In genomic region chrX:151633157-151633556, GRCh38 we compare ENCODE assay signal across 27 cellular contexts.
"Had no signal": no experiment of that assay in that cellular context is flagged by ENCODE, and none has a peak within 500 bp of the region (broad histone marks: within the 10 kb centered on the region; RNA-seq: fewer than 3 reads in every experiment).

No MANE protein-coding gene starts in this region.

- DNase-seq: activated CD4-positive, alpha-beta memory T cell treated with anti-CD3 and anti-CD28 coated beads, Interleukin-2, amount 10 ng/mL, durations not matched to agents 7 days and 5 days; activated CD4-positive, alpha-beta T cell treated with anti-CD3 and anti-CD28 coated beads for 36 hours; activated CD4-positive, alpha-beta T cell treated with anti-CD3 and anti-CD28 coated beads, Interleukin-2, amount 50 U/mL, for 1 hour; activated gamma-delta T cell; activated naive CD4-positive, alpha-beta T cell treated with anti-CD3 and anti-CD28 coated beads for 36 hours; activated T-cell treated with anti-CD3 and anti-CD28 coated beads for 4 hours; activated T-cell treated with anti-CD3 and anti-CD28 coated beads, Interleukin-2, amount 50 U/mL, for 48 hours; amygdala; brain microvascular endothelial cell; KG1; NCI-H1092; NCI-H1417; NCI-H1694; NCI-H2029; NCI-H2107; NCI-H2171 treated with DMSO at 0.1 percent for 48 hours; NCI-H226; NCI-H510A; NCI-H526 treated with DMSO at 0.1 percent for 48 hours; PC-3; SHP77 had no signal

- H3K9me3 Mint-ChIP-seq: activated CD4-positive, alpha-beta memory T cell treated with anti-CD3 and anti-CD28 coated beads, Interleukin-2, amount 10 ng/mL, durations not matched to agents 7 days and 5 days; activated naive CD4-positive, alpha-beta T cell treated with anti-CD3 and anti-CD28 coated beads for 36 hours; activated T-helper 17 cell treated with anti-CD3 and anti-CD28 coated beads, Interleukin-2, amount 50 U/mL, for 72 hours; T-helper 1 cell treated with Interleukin-12 subunit alpha and Interleukin-12 subunit beta and Interleukin-4 antibody, amounts not matched to agents 30 μg/mL and 1 μg/mL, for 36 hours had no signal

- H3K27ac ChIP-seq: brain microvascular endothelial cell, cardiac muscle cell, VCaP had no signal

- H3K4me3 Mint-ChIP-seq: activated CD4-positive, alpha-beta memory T cell treated with anti-CD3 and anti-CD28 coated beads, Interleukin-2, amount 10 ng/mL, durations not matched to agents 7 days and 5 days; activated CD4-positive, alpha-beta T cell treated with anti-CD3 and anti-CD28 coated beads for 36 hours; activated naive CD4-positive, alpha-beta T cell treated with anti-CD3 and anti-CD28 coated beads for 36 hours; activated naive CD8-positive, alpha-beta T cell; activated T-helper 17 cell treated with anti-CD3 and anti-CD28 coated beads, Interleukin-2, amount 50 U/mL, for 72 hours; T-helper 1 cell treated with Interleukin-12 subunit alpha and Interleukin-12 subunit beta and Interleukin-4 antibody, amounts not matched to agents 30 μg/mL and 1 μg/mL, for 36 hours had no signal

- H3K4me3 ChIP-seq: cardiac muscle cell had no signal

- ATAC-seq: activated CD4-positive, alpha-beta T cell treated with anti-CD3 and anti-CD28 coated beads for 36 hours; activated T-helper 17 cell treated with anti-CD3 and anti-CD28 coated beads, Interleukin-2, amount 50 U/mL, for 72 hours; PC-3 had no signal

- H3K36me3 ChIP-seq: brain microvascular endothelial cell, cardiac muscle cell had no signal

- FAIRE-seq: RCC 7860 had no signal

- H3K27me3 ChIP-seq: brain microvascular endothelial cell, cardiac muscle cell had no signal

- H3K36me3 Mint-ChIP-seq: activated naive CD8-positive, alpha-beta T cell had no signal

- H3K4me1 Mint-ChIP-seq: activated CD4-positive, alpha-beta memory T cell treated with anti-CD3 and anti-CD28 coated beads, Interleukin-2, amount 10 ng/mL, durations not matched to agents 7 days and 5 days; activated CD4-positive, alpha-beta T cell treated with anti-CD3 and anti-CD28 coated beads for 36 hours; activated T-helper 17 cell treated with anti-CD3 and anti-CD28 coated beads, Interleukin-2, amount 50 U/mL, for 72 hours had no signal

- H3K27ac Mint-ChIP-seq: activated CD4-positive, alpha-beta memory T cell treated with anti-CD3 and anti-CD28 coated beads, Interleukin-2, amount 10 ng/mL, durations not matched to agents 7 days and 5 days; activated CD4-positive, alpha-beta T cell treated with anti-CD3 and anti-CD28 coated beads for 36 hours; activated naive CD4-positive, alpha-beta T cell treated with anti-CD3 and anti-CD28 coated beads for 36 hours; activated naive CD8-positive, alpha-beta T cell; activated T-helper 17 cell treated with anti-CD3 and anti-CD28 coated beads, Interleukin-2, amount 50 U/mL, for 72 hours; T-helper 1 cell treated with Interleukin-12 subunit alpha and Interleukin-12 subunit beta and Interleukin-4 antibody, amounts not matched to agents 30 μg/mL and 1 μg/mL, for 36 hours had no signal
